Comparison of ENCODE assay signal across 11 cellular contexts in the genomic region with DNA sequence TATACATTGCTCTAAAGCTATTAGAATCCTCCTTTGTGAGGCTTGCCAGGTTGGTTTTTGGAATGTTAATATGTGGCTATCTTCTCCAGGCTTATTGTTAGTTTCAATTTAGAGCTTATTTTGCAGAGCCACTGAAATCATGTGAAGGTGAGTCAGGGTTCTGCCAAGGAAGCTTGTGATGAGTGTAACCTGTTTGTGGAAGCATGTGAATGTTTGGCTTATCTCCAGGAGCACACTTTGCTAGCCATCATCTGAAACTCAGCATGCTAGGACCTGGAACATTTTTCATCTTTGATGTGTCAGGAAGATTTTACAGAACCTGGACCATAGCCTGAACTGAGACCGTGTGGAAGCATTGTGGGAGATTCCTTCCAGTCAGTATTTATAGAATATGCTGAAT.
DNase-seq lines count a peak whose midpoint lies in the region; ATAC-seq and TF ChIP-seq lines count a peak whose summit lies in the region.
"Had no signal": no experiment of that assay in that cellular context is flagged by ENCODE, and none has a peak within 500 bp of the region (broad histone marks: within the 10 kb centered on the region; RNA-seq: fewer than 3 reads in every experiment).

No MANE protein-coding gene starts in this region.

- TF ChIP-seq POLR2A in uterus (IDR thresholded peaks at IDR 0.05): no peak

- DNase-seq in Right ventricle myocardium superior (no peak), heart right ventricle (no peak), MCF 10A (ENCODE audit: unreplicated experiment) (peak; percentile 72), kidney tubule cell (ENCODE audit: low spot score) (peak; percentile 96), uterus (peak in 1 of 2 donors; percentile 67), NCI-H146 treated with DMSO at 0.1 percent for 48 hours (lab: John Stamatoyannopoulos, UW; ENCODE audit: unreplicated experiment) (no peak), Kasumi-1 (lab: John Stamatoyannopoulos, UW) (no peak)
- no peak for DNase-seq in activated naive CD4-positive, alpha-beta T cell treated with anti-CD3 and anti-CD28 coated beads, Interleukin-2, amount 50 U/mL, for 16 hours
- DNase-seq: immature natural killer cell, psoas muscle had no signal

- H3K27ac ChIP-seq in heart right ventricle (no peak overlapping the region), uterus (peak overlapping the region; percentile 61 to 75)
- H3K27ac ChIP-seq: psoas muscle had no signal

- H3K27ac Mint-ChIP-seq in MCF 10A (ENCODE audit: low read depth, unreplicated experiment): peak overlapping the region; percentile 12
- H3K27ac Mint-ChIP-seq: activated T-helper 1 cell treated with anti-CD3 and anti-CD28 coated beads, Interleukin-12 subunit alpha, Interleukin-12 subunit beta, Interleukin-2, Interleukin-4 antibody, amounts not matched to agents 30 ng/mL and 10 ng/mL and 1 ng/mL, durations not matched to agents 14 hours and 24 hours and 36 hours; immature natural killer cell had no signal

- intact Hi-C loops in Right ventricle myocardium superior (cut with DNase I): no loop called here
- intact Hi-C loops in heart right ventricle (cut with DNase I): no loop called here
- intact Hi-C loops in MCF 10A (cut with micrococcal nuclease): loop anchor here (10.0 kb wide), 1 partner anchor 450 kb away; the partner anchor contains the start of gene SGCE
- intact Hi-C loops in uterus (cut with DNase I; ENCODE audit: low total_unique reads): no loop called here

- H3K36me3 Mint-ChIP-seq in MCF 10A (ENCODE audit: insufficient read depth, unreplicated experiment): no peaks in the 10 kb centered on the region

- ATAC-seq in Right ventricle myocardium superior (ENCODE audit: poor library complexity) (peak; percentile 36), heart right ventricle (no peak)

- no peaks in the 10 kb centered on the region for H3K9me3 Mint-ChIP-seq in MCF 10A (ENCODE audit: unreplicated experiment)
- H3K9me3 Mint-ChIP-seq: activated T-helper 1 cell treated with anti-CD3 and anti-CD28 coated beads, Interleukin-12 subunit alpha, Interleukin-12 subunit beta, Interleukin-2, Interleukin-4 antibody, amounts not matched to agents 30 ng/mL and 10 ng/mL and 1 ng/mL, durations not matched to agents 14 hours and 24 hours and 36 hours; immature natural killer cell had no signal

- no peaks in the 10 kb centered on the region for H3K27me3 Mint-ChIP-seq in MCF 10A (ENCODE audit: insufficient read depth, unreplicated experiment)

- peaks cover 0 to 13% (median 4%) of the 10 kb centered on the region in 9 donors for H3K4me1 ChIP-seq in heart right ventricle
- no peaks in the 10 kb centered on the region for H3K4me1 ChIP-seq in uterus

- no peaks in the 10 kb centered on the region for H3K27me3 ChIP-seq in heart right ventricle
- H3K27me3 ChIP-seq in uterus: no peaks in the 10 kb centered on the region

- peaks cover 11% of the 10 kb centered on the region for H3K4me1 Mint-ChIP-seq in MCF 10A (ENCODE audit: insufficient read depth, unreplicated experiment)

- H3K36me3 ChIP-seq in heart right ventricle: no peaks in the 10 kb centered on the region
- H3K36me3 ChIP-seq in uterus: no peaks in the 10 kb centered on the region

- POLR2A ChIA-PET in MCF 10A (lab: Yijun Ruan, JAX): interaction anchor here (0.7 to 1.5 kb wide), 9 partner anchors 10 to 587 kb away, joined by 3 to 6 read pairs (median 3); partner anchors contain the start of gene SGCE

- no TSS peak for BruUV-seq in MCF 10A (replicated peaks; lab: Mats Ljungman, UMichigan)

- no peak for TF ChIP-seq CTCF in heart right ventricle (IDR thresholded peaks at IDR 0.05)
- no peak for TF ChIP-seq CTCF in MCF 10A (IDR thresholded peaks at IDR 0.05; ENCODE audit: unreplicated experiment)
- no peak for TF ChIP-seq CTCF in uterus (IDR thresholded peaks at IDR 0.05)

- H3K9me3 ChIP-seq in heart right ventricle: peaks cover 0 to 3% (median 0%) of the 10 kb centered on the region in 11 donors
- H3K9me3 ChIP-seq in uterus: no peaks in the 10 kb centered on the region
- H3K9me3 ChIP-seq: psoas muscle had no signal

- peak overlapping the region; percentile 25 for H3K4me3 Mint-ChIP-seq in MCF 10A (ENCODE audit: unreplicated experiment)
- H3K4me3 Mint-ChIP-seq: activated T-helper 1 cell treated with anti-CD3 and anti-CD28 coated beads, Interleukin-12 subunit alpha, Interleukin-12 subunit beta, Interleukin-2, Interleukin-4 antibody, amounts not matched to agents 30 ng/mL and 10 ng/mL and 1 ng/mL, durations not matched to agents 14 hours and 24 hours and 36 hours; immature natural killer cell had no signal

- H3K4me3 ChIP-seq in heart right ventricle (no peak overlapping the region), uterus (no peak overlapping the region)
- H3K4me3 ChIP-seq: psoas muscle had no signal

- CTCF ChIA-PET in MCF 10A (lab: Yijun Ruan, JAX): interaction anchor here (0.6 to 0.9 kb wide), 3 partner anchors 58 to 94 kb away, joined by 3 to 4 read pairs (median 3); no protein-coding TSS in a partner anchor

- 11 to 17% methylated on average over 1 of the region's 1 CpG for WGBS in heart right ventricle, 2 donors

Comparison
In these comparisons a context has a peak if more than half of its experiments do, and no peak if none do; other contexts are left out.
1. DNase-seq: peak in MCF 10A (single experiment) and kidney tubule cell (single experiment); none in Right ventricle myocardium superior (single experiment), heart right ventricle (0 of 2), NCI-H146 treated with DMSO at 0.1 percent for 48 hours (single experiment), Kasumi-1 (0 of 2) and activated naive CD4-positive, alpha-beta T cell treated with anti-CD3 and anti-CD28 coated beads, Interleukin-2, amount 50 U/mL, for 16 hours (single experiment).
2. H3K27ac ChIP-seq: peak in uterus (2 of 2); none in heart right ventricle (0 of 10).